In genomic region chr3:153173758-153174516, GRCh38 we compare ENCODE assay signal across 11 cellular contexts. TPM values are rescaled to one million over a fixed set of nuclear protein-coding genes. Genes with fewer than 3 reads are reported as not detected.
A peak's percentile ranks its signal among the peaks of the same experiment; 100 is the strongest.
DNase-seq lines count a peak whose midpoint lies in the region; ATAC-seq and TF ChIP-seq lines count a peak whose summit lies in the region.
"Had no signal": no experiment of that assay in that cellular context is flagged by ENCODE, and none has a peak within 500 bp of the region (broad histone marks: within the 10 kb centered on the region; RNA-seq: fewer than 3 reads in every experiment).

No MANE protein-coding gene starts in this region.

- H4K20me1 ChIP-seq in hepatocyte (ENCODE audit: insufficient read depth, poor library complexity, severe bottlenecking), result no peaks in the 10 kb centered on the region

- H3K4me1 ChIP-seq in CD8-positive, alpha-beta memory T cell (ENCODE audit: insufficient read depth, low read length), result no peaks in the 10 kb centered on the region
- no peaks in the 10 kb centered on the region for H3K4me1 ChIP-seq in HEK293 (ENCODE audit: control insufficient read depth, insufficient read depth, low read length)
- H3K4me1 ChIP-seq in hepatocyte (ENCODE audit: insufficient read depth), result no peaks in the 10 kb centered on the region

- no peak for ATAC-seq in HG02840 (IDR thresholded peaks at IDR 0.05; ENCODE audit: low FRiP score, unreplicated experiment)

- no peaks in the 10 kb centered on the region for H3K9me3 ChIP-seq in CD8-positive, alpha-beta memory T cell (ENCODE audit: low read length)
- H3K9me3 ChIP-seq in HEK293 (ENCODE audit: control insufficient read depth, insufficient read depth, low read depth, low read length) (no peaks in the 10 kb centered on the region), WERI-Rb-1 (ENCODE audit: severe bottlenecking) (no peaks in the 10 kb centered on the region), hepatocyte (ENCODE audit: low read depth) (no peaks in the 10 kb centered on the region)
- H3K9me3 ChIP-seq: suprapubic skin had no signal

- 71% methylated on average over 6 of the region's 6 CpGs for WGBS in hepatocyte (ENCODE audit: low lambda C conversion rate, missing lambda C conversion rate)

- TF ChIP-seq CTCF in HEK293 (tag by site-specific recombination; IDR thresholded peaks at IDR 0.05) (0 out of 2 replicates have a peak, but pooled peaks have one; percentile 13), WERI-Rb-1 (IDR thresholded peaks at IDR 0.05; ENCODE audit: low read depth, low read length) (no peak), hepatocyte (IDR thresholded peaks at IDR 0.05; ENCODE audit: poor library complexity) (peak; percentile 6)

- H2AFZ ChIP-seq in hepatocyte, result no peak overlapping the region

- no peak overlapping the region for H3K4me3 ChIP-seq in CD8-positive, alpha-beta memory T cell (ENCODE audit: low read length)
- H3K4me3 ChIP-seq in HEK293 (ENCODE audit: low read depth, low read length) (no peak overlapping the region), WERI-Rb-1 (ENCODE audit: low read depth, low read length) (no peak overlapping the region), hepatocyte (no peak overlapping the region)
- H3K4me3 ChIP-seq: suprapubic skin had no signal

- peaks cover 40 to 57% (median 48%) of the 10 kb centered on the region in 3 donors for H3K4me1 Mint-ChIP-seq in CD8-positive, alpha-beta memory T cell

- no peaks in the 10 kb centered on the region for H3K27me3 ChIP-seq in CD8-positive, alpha-beta memory T cell (ENCODE audit: insufficient read depth, low read length, poor library complexity, severe bottlenecking)
- no peaks in the 10 kb centered on the region for H3K27me3 ChIP-seq in WERI-Rb-1 (ENCODE audit: insufficient read depth, low read depth, severe bottlenecking)
- H3K27me3 ChIP-seq in hepatocyte, result no peaks in the 10 kb centered on the region
- H3K27me3 ChIP-seq: suprapubic skin had no signal

- peak overlapping the region in 7 of 8 donors; percentile 18 to 86 (median 68) for H3K27ac Mint-ChIP-seq in CD8-positive, alpha-beta memory T cell

- H3K27me3 Mint-ChIP-seq in CD8-positive, alpha-beta memory T cell, result no peaks in the 10 kb centered on the region

- no peak overlapping the region for H3K27ac ChIP-seq in CD8-positive, alpha-beta memory T cell (ENCODE audit: low read depth, low read length)
- H3K27ac ChIP-seq in HEK293 (ENCODE audit: extremely low read depth, low read depth, low read length) (no peak overlapping the region), WERI-Rb-1 (no peak overlapping the region), hepatocyte (no peak overlapping the region)
- H3K27ac ChIP-seq: suprapubic skin had no signal

- peaks cover 2 to 21% (median 8%) of the 10 kb centered on the region in 3 donors for H3K36me3 Mint-ChIP-seq in CD8-positive, alpha-beta memory T cell

- CTCF ChIA-PET in CD8-positive, alpha-beta memory T cell (lab: Charles Lee), result interaction anchor here (0.9 to 1.5 kb wide), 3 partner anchors 10 to 595 kb away, joined by 3 read pairs; no protein-coding TSS in a partner anchor
- CTCF ChIA-PET in HEK293 (lab: Yijun Ruan, JAX), result interaction anchor here (1.3 kb wide), 1 partner anchor 128 kb away, joined by 3 read pairs; no protein-coding TSS in a partner anchor

- peaks cover 0 to 5% (median 0%) of the 10 kb centered on the region in 5 donors for H3K9me3 Mint-ChIP-seq in CD8-positive, alpha-beta memory T cell

- peak in 1 of 5 donors; percentile 17 for DNase-seq in CD8-positive, alpha-beta memory T cell
- DNase-seq in WERI-Rb-1 (peak; percentile 27), hepatocyte (ENCODE audit: low spot score) (no peak), NCI-H446 treated with DMSO at 0.1 percent for 48 hours (lab: John Stamatoyannopoulos, UW) (no peak)
- no peak for DNase-seq in activated CD4-positive, alpha-beta T cell treated with anti-CD3 and anti-CD28 coated beads for 4 hours
- no peak for DNase-seq in stimulated activated CD4-positive, alpha-beta T cell treated with anti-CD3 and anti-CD28 coated beads, Interleukin-4, amount 100 ng/mL, for 4 hours
- DNase-seq: DMS153, NCI-H345 had no signal

- H3K79me2 ChIP-seq in hepatocyte, result no peaks in the 10 kb centered on the region

- POLR2A ChIA-PET in CD8-positive, alpha-beta memory T cell (lab: Charles Lee), result no interaction called here
- POLR2A ChIA-PET in HEK293 (lab: Yijun Ruan, JAX), result interaction anchor here (0.6 kb wide), 1 partner anchor 132 kb away, joined by 3 read pairs; no protein-coding TSS in a partner anchor

- no peaks in the 10 kb centered on the region for H3K36me3 ChIP-seq in CD8-positive, alpha-beta memory T cell (ENCODE audit: insufficient read depth, low read length)
- H3K36me3 ChIP-seq in HEK293 (ENCODE audit: control insufficient read depth in 2 of 2, insufficient read depth in 1 of 2, low read length in 2 of 2), result no peaks in the 10 kb centered on the region
- no peaks in the 10 kb centered on the region for H3K36me3 ChIP-seq in WERI-Rb-1
- H3K36me3 ChIP-seq in hepatocyte (replicated peaks; ENCODE audit: insufficient read depth, low read depth), result no peaks in the 10 kb centered on the region
- H3K36me3 ChIP-seq: suprapubic skin had no signal

- H3K4me3 Mint-ChIP-seq in CD8-positive, alpha-beta memory T cell, result no peak overlapping the region

- H3K4me2 ChIP-seq in hepatocyte, result no peak overlapping the region

- H3K9me2 ChIP-seq in hepatocyte (replicated peaks; ENCODE audit: insufficient read depth), result no peaks in the 10 kb centered on the region

TF ChIP-seq in HEK293, 187 proteins besides CTCF, POLR2A, EP300 and RAD21:
- TF ChIP-seq ZNF19 (tag by site-specific recombination; IDR thresholded peaks at IDR 0.05; ENCODE audit: low read depth), result no peak
- TF ChIP-seq, protein P1, sequence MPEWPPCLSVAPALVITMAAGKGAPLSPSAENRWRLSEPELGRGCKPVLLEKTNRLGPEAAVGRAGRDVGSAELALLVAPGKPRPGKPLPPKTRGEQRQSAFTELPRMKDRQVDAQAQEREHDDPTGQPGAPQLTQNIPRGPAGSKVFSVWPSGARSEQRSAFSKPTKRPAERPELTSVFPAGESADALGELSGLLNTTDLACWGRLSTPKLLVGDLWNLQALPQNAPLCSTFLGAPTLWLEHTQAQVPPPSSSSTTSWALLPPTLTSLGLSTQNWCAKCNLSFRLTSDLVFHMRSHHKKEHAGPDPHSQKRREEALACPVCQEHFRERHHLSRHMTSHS (tag by site-specific recombination; IDR thresholded peaks at IDR 0.05), result no peak
- no peak for TF ChIP-seq ZNF157 (tag by site-specific recombination; IDR thresholded peaks at IDR 0.05)
- TF ChIP-seq KLF16 (tag by site-specific recombination; IDR thresholded peaks at IDR 0.05), result no peak
- no peak for TF ChIP-seq ZNF843 (tag by site-specific recombination; IDR thresholded peaks at IDR 0.05)
- TF ChIP-seq HOXC10 (CRISPR knock-in tag; IDR thresholded peaks at IDR 0.05), result no peak
- TF ChIP-seq SALL2 (tag by site-specific recombination; IDR thresholded peaks at IDR 0.05; ENCODE audit: borderline replicate concordance), result no peak
- no peak for TF ChIP-seq ZNF610 (tag by site-specific recombination; IDR thresholded peaks at IDR 0.05; ENCODE audit: borderline replicate concordance)
- no peak for TF ChIP-seq OVOL3 (tag by site-specific recombination; IDR thresholded peaks at IDR 0.05)
- no peak for TF ChIP-seq ZNF26 (tag by site-specific recombination; IDR thresholded peaks at IDR 0.05)

RNA-seq across cellular contexts. Expression of gene RAP2B, which starts 11.9 kb away (rescaled TPM):
- total RNA-seq in CD8-positive, alpha-beta memory T cell, result 10 to 100 TPM; 17.8 to 18.3 TPM
- 20.3 TPM for polyA plus RNA-seq in CD8-positive, alpha-beta memory T cell
- 17.7 and 20.0 TPM in 2 replicates for total RNA-seq in hepatocyte
- polyA plus RNA-seq in hepatocyte, result 10.4 and 11.5 TPM in 2 replicates
